23 cellular contexts compared by ENCODE assay signal in genomic region chr2:160924936-160925353, GRCh38.
"Had no signal": no experiment of that assay in that cellular context is flagged by ENCODE, and none has a peak within 500 bp of the region (broad histone marks: within the 10 kb centered on the region; RNA-seq: fewer than 3 reads in every experiment).

No MANE protein-coding gene starts in this region.

- H3K4me1 ChIP-seq: foreskin keratinocyte had no signal

- ATAC-seq: foreskin keratinocyte; left colon; left ventricle myocardium superior; stimulated activated naive B cell treated with anti-CD40 and anti-IgM and Interleukin-4, amounts not matched to agents 10 μg/mL and 1 μg/mL and 100 μg/mL, for 72 hours; stimulated activated naive CD8-positive, alpha-beta T cell treated with anti-CD3 and anti-CD28 coated beads, Interleukin-15, amount 100 ng/mL, for 72 hours had no signal

- H3K4me1 Mint-ChIP-seq: neural progenitor cell; stimulated activated naive B cell treated with anti-CD40 and anti-IgM and Interleukin-4, amounts not matched to agents 10 μg/mL and 1 μg/mL and 100 μg/mL, for 72 hours; stimulated activated naive CD8-positive, alpha-beta T cell treated with anti-CD3 and anti-CD28 coated beads, Interleukin-15, amount 100 ng/mL, for 72 hours had no signal

- DNase-seq: effector memory CD4-positive, alpha-beta T cell; esophagus squamous epithelium; foreskin keratinocyte; kidney; left colon; left ventricle myocardium superior; mesenchymal stem cell; midbrain; nucleus accumbens; ovary; sigmoid colon; stimulated activated CD4-positive, alpha-beta T cell treated with anti-CD3 and anti-CD28 coated beads, Interleukin-2, amount 100 ng/mL, for 24 hours; stimulated activated CD4-positive, alpha-beta T cell treated with anti-CD3 and anti-CD28 coated beads, Interleukin-4, amount 100 ng/mL, for 4 hours; stimulated activated naive B cell treated with anti-CD40 and anti-IgM and Interleukin-4, amounts not matched to agents 10 μg/mL and 1 μg/mL and 100 μg/mL, for 72 hours; stimulated activated naive CD8-positive, alpha-beta T cell treated with anti-CD3 and anti-CD28 coated beads, Interleukin-15, amount 100 ng/mL, for 72 hours; testis; transverse colon had no signal

- H3K36me3 Mint-ChIP-seq: natural killer cell treated with Interleukin-12 subunit alpha and Interleukin-12 subunit beta and Interleukin-15 and Interleukin-18, amount 100 ng/mL, for 72 hours; neural progenitor cell; stimulated activated naive B cell treated with anti-CD40 and anti-IgM and Interleukin-4, amounts not matched to agents 10 μg/mL and 1 μg/mL and 100 μg/mL, for 72 hours had no signal

- H2AFZ ChIP-seq: neural progenitor cell had no signal

- H3K27me3 ChIP-seq: esophagus squamous epithelium, foreskin keratinocyte, neural progenitor cell, ovary, right atrium auricular region, sigmoid colon, testis, transverse colon had no signal

- H3K36me3 ChIP-seq: esophagus squamous epithelium, neural progenitor cell, ovary, right atrium auricular region, sigmoid colon, transverse colon had no signal

- H3K9ac ChIP-seq: neural progenitor cell had no signal

- H3K4me2 ChIP-seq: neural progenitor cell had no signal

- H3K27ac ChIP-seq: epithelial cell of prostate, esophagus squamous epithelium, foreskin keratinocyte, neural progenitor cell, ovary, right atrium auricular region, sigmoid colon, skin epidermis, testis, transverse colon had no signal

- H3K4me3 Mint-ChIP-seq: natural killer cell treated with Interleukin-12 subunit alpha and Interleukin-12 subunit beta and Interleukin-15 and Interleukin-18, amount 100 ng/mL, for 72 hours; neural progenitor cell; stimulated activated naive B cell treated with anti-CD40 and anti-IgM and Interleukin-4, amounts not matched to agents 10 μg/mL and 1 μg/mL and 100 μg/mL, for 72 hours; stimulated activated naive CD8-positive, alpha-beta T cell treated with anti-CD3 and anti-CD28 coated beads, Interleukin-15, amount 100 ng/mL, for 72 hours had no signal

- H3K4me3 ChIP-seq: esophagus squamous epithelium, lung, neural progenitor cell, ovary, right atrium auricular region, sigmoid colon, skin epidermis, testis, transverse colon had no signal

- H3K9me3 ChIP-seq: esophagus squamous epithelium, ovary, right atrium auricular region, sigmoid colon, testis, transverse colon had no signal

- H3K27ac Mint-ChIP-seq: natural killer cell treated with Interleukin-12 subunit alpha and Interleukin-12 subunit beta and Interleukin-15 and Interleukin-18, amount 100 ng/mL, for 72 hours; neural progenitor cell; stimulated activated naive B cell treated with anti-CD40 and anti-IgM and Interleukin-4, amounts not matched to agents 10 μg/mL and 1 μg/mL and 100 μg/mL, for 72 hours; stimulated activated naive CD8-positive, alpha-beta T cell treated with anti-CD3 and anti-CD28 coated beads, Interleukin-15, amount 100 ng/mL, for 72 hours had no signal

- H3K9me3 Mint-ChIP-seq: natural killer cell treated with Interleukin-12 subunit alpha and Interleukin-12 subunit beta and Interleukin-15 and Interleukin-18, amount 100 ng/mL, for 72 hours; neural progenitor cell; stimulated activated naive B cell treated with anti-CD40 and anti-IgM and Interleukin-4, amounts not matched to agents 10 μg/mL and 1 μg/mL and 100 μg/mL, for 72 hours had no signal
